10 cellular contexts compared by ENCODE assay signal in genomic region chr19:55070755-55071502, GRCh38. TPM values are rescaled to one million over a fixed set of nuclear protein-coding genes. Genes with fewer than 3 reads are reported as not detected.
DNase-seq lines count a peak whose midpoint lies in the region; TF ChIP-seq lines count a peak whose summit lies in the region.
"Had no signal": no experiment of that assay in that cellular context is flagged by ENCODE, and none has a peak within 500 bp of the region (broad histone marks: within the 10 kb centered on the region; RNA-seq: fewer than 3 reads in every experiment).

No MANE protein-coding gene starts in this region.

- H3K27me3 ChIP-seq in SK-N-SH (ENCODE audit: insufficient read depth) (peaks cover 2% of the 10 kb centered on the region; the same call in 1 of the 2 replicates), hepatocyte (peaks cover 9% of the 10 kb centered on the region)

- H3K4me2 ChIP-seq in SK-N-SH = peak overlapping the region; percentile 38; the same call in 1 of the 2 replicates
- H3K4me2 ChIP-seq in hepatocyte = no peak overlapping the region

- POLR2A ChIA-PET in SK-N-SH (lab: Yijun Ruan, JAX) = no interaction called here

- H3K4me3 ChIP-seq in SK-N-SH (ENCODE audit: low read depth in 2 of 2, low read length in 1 of 2) (no peak overlapping the region), hepatocyte (no peak overlapping the region)

- H3K4me1 ChIP-seq in SK-N-SH (ENCODE audit: control insufficient read depth in 1 of 2, insufficient read depth in 2 of 2, low read depth in 1 of 2, low read length in 1 of 2) = peaks cover 0 to 5% of the 10 kb centered on the region in 2 experiments; a peak in 1 of 4 replicates
- peaks cover 4% of the 10 kb centered on the region for H3K4me1 ChIP-seq in hepatocyte (ENCODE audit: insufficient read depth)

- WGBS in SK-N-SH (ENCODE audit: low lambda C conversion rate) = 33% methylated on average over 12 of the region's 14 CpGs
- 71% methylated on average over 11 of the region's 14 CpGs for WGBS in hepatocyte (ENCODE audit: low lambda C conversion rate, missing lambda C conversion rate)

- no peak overlapping the region for H2AFZ ChIP-seq in SK-N-SH (ENCODE audit: low read depth)
- no peak overlapping the region for H2AFZ ChIP-seq in hepatocyte

- H3K79me2 ChIP-seq in SK-N-SH (ENCODE audit: insufficient read depth) = no peaks in the 10 kb centered on the region
- no peaks in the 10 kb centered on the region for H3K79me2 ChIP-seq in hepatocyte

- in situ Hi-C loops in ACHN (cut with HindIII; ENCODE audit: low pct_ligation_motif_present, low pct_unique_long_range_greater_than_20kb, low sequenced_read_pairs) = no loop called here

- DNase-seq in ACHN (peak; percentile 68), HCEC 1CT (peak; percentile 85), SK-N-SH (no peak), hepatocyte (ENCODE audit: low spot score) (peak; percentile 64), NCI-H2107 treated with DMSO at 0.1 percent for 48 hours (lab: John Stamatoyannopoulos, UW; ENCODE audit: unreplicated experiment) (no peak), amygdala (lab: John Stamatoyannopoulos, UW) (no peak), DMS153 (lab: John Stamatoyannopoulos, UW) (no peak)
- DNase-seq in activated CD4-positive, CD25-positive, alpha-beta regulatory T cell (lab: John Stamatoyannopoulos, UW) = no peak
- DNase-seq: activated T-cell treated with anti-CD3 and anti-CD28 coated beads, Interleukin-2, amount 50 U/mL, for 72 hours had no signal

- peak overlapping the region in 1 of 2 experiments; percentile 39; a peak in 1 of 4 replicates for H3K27ac ChIP-seq in SK-N-SH (ENCODE audit: low read depth in 2 of 2, low read length in 1 of 2)
- peak overlapping the region; percentile 16 for H3K27ac ChIP-seq in hepatocyte

- no peak for TF ChIP-seq RAD21 in SK-N-SH (IDR thresholded peaks at IDR 0.05; ENCODE audit: low read length)

- H3K36me3 ChIP-seq in SK-N-SH (replicated peaks in 1 of 2; ENCODE audit: control insufficient read depth in 1 of 2, insufficient read depth in 2 of 2, low read length in 1 of 2) (no peaks in the 10 kb centered on the region), hepatocyte (replicated peaks; ENCODE audit: insufficient read depth, low read depth) (no peaks in the 10 kb centered on the region)

- no peaks in the 10 kb centered on the region for H3K9me2 ChIP-seq in SK-N-SH
- H3K9me2 ChIP-seq in hepatocyte (replicated peaks; ENCODE audit: insufficient read depth) = no peaks in the 10 kb centered on the region

- no peak for TF ChIP-seq CTCF in SK-N-SH (IDR thresholded peaks at IDR 0.05)
- TF ChIP-seq CTCF in hepatocyte (IDR thresholded peaks at IDR 0.05; ENCODE audit: poor library complexity) = no peak

- H3K9me3 ChIP-seq in SK-N-SH (no peaks in the 10 kb centered on the region), hepatocyte (ENCODE audit: low read depth) (no peaks in the 10 kb centered on the region)

- H4K20me1 ChIP-seq in SK-N-SH (ENCODE audit: insufficient read depth) (no peaks in the 10 kb centered on the region), hepatocyte (ENCODE audit: insufficient read depth, poor library complexity, severe bottlenecking) (no peaks in the 10 kb centered on the region)

- peaks cover 3% of the 10 kb centered on the region for H3F3A ChIP-seq in SK-N-SH (replicated peaks; ENCODE audit: insufficient read depth)

- no peak overlapping the region for H3K9ac ChIP-seq in SK-N-SH

- CTCF ChIA-PET in SK-N-SH (lab: Yijun Ruan, JAX) = interaction anchor here (1.3 to 1.4 kb wide), 2 partner anchors 10 to 433 kb away, joined by 3 read pairs; no protein-coding TSS in a partner anchor

- TF ChIP-seq EP300 in SK-N-SH (IDR thresholded peaks at IDR 0.05; ENCODE audit: borderline replicate concordance in 1 of 2, low read depth in 1 of 2, low read length in 1 of 2) = peak in 1 of 2 experiments; percentile 46; a peak in 1 of 4 replicates

TF ChIP-seq in SK-N-SH, 30 proteins besides CTCF, POLR2A, EP300 and RAD21:
- TF ChIP-seq NFIC (IDR thresholded peaks at IDR 0.05; ENCODE audit: borderline replicate concordance) (peak; percentile 68; the same call in 1 of the 2 replicates), TEAD4 (IDR thresholded peaks at IDR 0.05; ENCODE audit: borderline replicate concordance, insufficient read depth) (0 out of 2 replicates have a peak, but pooled peaks have one; percentile 62), REST (IDR thresholded peaks at IDR 0.05; ENCODE audit: low read depth, low read length) (peak; percentile 40; the same call in 1 of the 2 replicates), POLR2AphosphoS5 (IDR thresholded peaks at IDR 0.05; ENCODE audit: low read depth, low read length) (0 out of 2 replicates have a peak, but pooled peaks have one; percentile 43), TCF12 (IDR thresholded peaks at IDR 0.05) (peak; percentile 62), CHD2 (IDR thresholded peaks at IDR 0.05; ENCODE audit: low read length, partially characterized antibody) (no peak), FOSL2 (IDR thresholded peaks at IDR 0.05; ENCODE audit: borderline replicate concordance, low read depth) (peak; percentile 81), SIN3A (IDR thresholded peaks at IDR 0.05; ENCODE audit: borderline replicate concordance, low read depth, low read length) (0 out of 2 replicates have a peak, but pooled peaks have one; percentile 22), GABPA (IDR thresholded peaks at IDR 0.05; ENCODE audit: low read depth) (no peak), USF2 (IDR thresholded peaks at IDR 0.05; ENCODE audit: borderline replicate concordance, low read depth, low read length) (no peak), EZH2phosphoT487 (IDR thresholded peaks at IDR 0.05; ENCODE audit: borderline replicate concordance, low read depth) (no peak), PBX3 (IDR thresholded peaks at IDR 0.05) (peak; percentile 96), TAF1 (IDR thresholded peaks at IDR 0.05; ENCODE audit: borderline replicate concordance, low read depth, low read length) (no peak)

RNA-seq across cellular contexts. Expression of gene EPS8L1, which starts 4.7 kb away (rescaled TPM):
- polyA plus RNA-seq in SK-N-SH (2012; rRNA removed) (9.6 and 12.9 TPM in 2 replicates), hepatocyte (33.8 and 49.6 TPM in 2 replicates)
- polyA plus RNA-seq in SK-N-SH (2012; cell fraction: cytosol; rRNA removed) = 6.7 and 7.5 TPM in 2 replicates
- polyA plus RNA-seq in SK-N-SH (2012; cell fraction: nucleus; rRNA removed) = 32.4 and 60.9 TPM in 2 replicates
- 20.5 and 25.7 TPM in 2 replicates for total RNA-seq in hepatocyte

RNA-seq across cellular contexts. Expression of gene RDH13, which starts 8.0 kb away (rescaled TPM):
- polyA plus RNA-seq in SK-N-SH (2012; rRNA removed) (8.9 and 9.6 TPM in 2 replicates), hepatocyte (17.7 and 21.9 TPM in 2 replicates)
- polyA plus RNA-seq in SK-N-SH (2012; cell fraction: cytosol; rRNA removed) = 3.9 and 5.9 TPM in 2 replicates
- polyA plus RNA-seq in SK-N-SH (2012; cell fraction: nucleus; rRNA removed) = 26.8 TPM in 2 replicates
- total RNA-seq in hepatocyte = 14.5 and 17.3 TPM in 2 replicates

RNA-seq across cellular contexts. Expression of gene GP6, which starts 32.9 kb away (rescaled TPM):
- polyA plus RNA-seq in SK-N-SH (2012; rRNA removed) (0.12 and 0.24 TPM in 2 replicates), hepatocyte (0.24 and 0.93 TPM in 2 replicates)
- 0.05 and 0.07 TPM in 2 replicates for polyA plus RNA-seq in SK-N-SH (2012; cell fraction: cytosol; rRNA removed)
- polyA plus RNA-seq in SK-N-SH (2012; cell fraction: nucleus; rRNA removed) = 0.55 and 1.4 TPM in 2 replicates
- total RNA-seq in hepatocyte = 0.07 TPM in 1 of 2 replicates, not detected in the other
- total RNA-seq: HepG2 had no signal

RNA-seq across cellular contexts. Expression of gene PPP1R12C, which starts 46.5 kb away (rescaled TPM):
- polyA plus RNA-seq in SK-N-SH (2012; rRNA removed) = 83.9 and 87.3 TPM in 2 replicates
- 20.3 and 29.1 TPM in 2 replicates for polyA plus RNA-seq in SK-N-SH (2012; cell fraction: cytosol; rRNA removed)
- polyA plus RNA-seq in SK-N-SH (2012; cell fraction: nucleus; rRNA removed) = 571 and 748 TPM in 2 replicates
- total RNA-seq in hepatocyte = 69.7 and 71.8 TPM in 2 replicates
- polyA plus RNA-seq in hepatocyte = 74.5 and 83.6 TPM in 2 replicates

Comparison
In these comparisons a context has a peak if more than half of its experiments do, and no peak if none do; other contexts are left out.
1. DNase-seq: peak in ACHN (single experiment), HCEC 1CT (single experiment) and hepatocyte (single experiment); none in SK-N-SH (single experiment), NCI-H2107 treated with DMSO at 0.1 percent for 48 hours (single experiment), activated CD4-positive, CD25-positive, alpha-beta regulatory T cell (0 of 4), amygdala (0 of 56) and DMS153 (single experiment).